In genomic region chr9:99106044-99106375, GRCh38 we compare ENCODE assay signal across 8 cellular contexts. TPM values are rescaled to one million over a fixed set of nuclear protein-coding genes. Genes with fewer than 3 reads are reported as not detected.
A peak's percentile ranks its signal among the peaks of the same experiment; 100 is the strongest.
DNase-seq lines count a peak whose midpoint lies in the region; TF ChIP-seq lines count a peak whose summit lies in the region.

No MANE protein-coding gene starts in this region.

- H3K36me3 ChIP-seq in BJ (ENCODE audit: control insufficient read depth, insufficient read depth, low read length) (no peaks in the 10 kb centered on the region), MG63 (no peaks in the 10 kb centered on the region; the same call in 1 of the 2 replicates), duodenal mucosa (ENCODE audit: control insufficient read depth in 1 of 2, insufficient read depth in 2 of 2, low read length in 2 of 2) (no peaks in the 10 kb centered on the region)

- H3K9me3 Mint-ChIP-seq in nephron: no peaks in the 10 kb centered on the region

- H3K27ac Mint-ChIP-seq in nephron: peak overlapping the region; percentile 45 to 76 (median 59)

- H3K4me3 Mint-ChIP-seq in nephron: peak overlapping the region; percentile 77 to 85 (median 83)

- H3K9me3 ChIP-seq in MG63 (no peaks in the 10 kb centered on the region), duodenal mucosa (ENCODE audit: control insufficient read depth in 1 of 2, low read length in 2 of 2) (no peaks in the 10 kb centered on the region)

- TF ChIP-seq CTCF in BJ (IDR thresholded peaks at IDR 0.05; ENCODE audit: insufficient read depth, low read depth, low read length) (no peak), nephron (IDR thresholded peaks at IDR 0.05; ENCODE audit: unreplicated experiment in 3 of 3) (no peak)

- H3K36me3 Mint-ChIP-seq in nephron (ENCODE audit: low read depth): no peaks in the 10 kb centered on the region

- POLR2A ChIA-PET in BJ (lab: Charles Lee): no interaction called here

- peak overlapping the region; percentile 77 to 82 for H3K9ac ChIP-seq in duodenal mucosa (ENCODE audit: low read depth in 1 of 2, low read length in 2 of 2)

- DNase-seq in BJ (ENCODE audit: low read depth) (no peak), MG63 (no peak), NCI-H510A (lab: John Stamatoyannopoulos, UW) (no peak), Ammon's horn (ENCODE audit: low spot score) (no peak), mucosa of gallbladder (ENCODE audit: low spot score) (no peak), AML-193 (lab: John Stamatoyannopoulos, UW) (no peak)

- H3K27me3 Mint-ChIP-seq in nephron (ENCODE audit: low read depth): no peaks in the 10 kb centered on the region

- H3K27ac ChIP-seq in duodenal mucosa (ENCODE audit: low read depth, low read length): peak overlapping the region; percentile 81

- H3K4me1 ChIP-seq in duodenal mucosa (ENCODE audit: control insufficient read depth in 1 of 2, insufficient read depth in 2 of 2, low read length in 2 of 2): peaks cover 43 to 55% of the 10 kb centered on the region in 2 donors

- peak overlapping the region; percentile 90 for H3K4me3 ChIP-seq in BJ (ENCODE audit: low read depth, low read length)
- H3K4me3 ChIP-seq in MG63: peak overlapping the region; percentile 76
- H3K4me3 ChIP-seq in duodenal mucosa (ENCODE audit: low read depth in 1 of 2, low read length in 2 of 2): peak overlapping the region; percentile 76 to 85

- H3K27me3 ChIP-seq in BJ (ENCODE audit: control insufficient read depth, insufficient read depth, low read length) (no peaks in the 10 kb centered on the region), MG63 (no peaks in the 10 kb centered on the region), duodenal mucosa (ENCODE audit: control insufficient read depth in 1 of 2, insufficient read depth in 2 of 2, low read length in 2 of 2) (no peaks in the 10 kb centered on the region)

- CTCF ChIA-PET in BJ (lab: Yijun Ruan, JAX): interaction anchor here (0.6 to 1.6 kb wide), 3 partner anchors 21 to 260 kb away, joined by 3 read pairs; no protein-coding TSS in a partner anchor

- H3K4me1 Mint-ChIP-seq in nephron: peaks cover 55% of the 10 kb centered on the region

RNA-seq across cellular contexts. Expression of gene TGFBR1, which starts 1.1 kb away (rescaled TPM):
- polyA plus RNA-seq in BJ (2011; rRNA removed): 73.5 and 97.7 TPM in 2 replicates
- polyA minus RNA-seq in BJ (2011; rRNA and poly(A)+ RNA removed): 185 and 220 TPM in 2 replicates
- 19.1 and 29.4 TPM in 2 replicates for total RNA-seq in MG63 (2014; rRNA removed; shearing (Covaris generic); ENCODE audit: low replicate concordance)
- 69.2 TPM for total RNA-seq in mucosa of gallbladder
